ENCODE assay signal across 1 cellular context in the genomic region with DNA sequence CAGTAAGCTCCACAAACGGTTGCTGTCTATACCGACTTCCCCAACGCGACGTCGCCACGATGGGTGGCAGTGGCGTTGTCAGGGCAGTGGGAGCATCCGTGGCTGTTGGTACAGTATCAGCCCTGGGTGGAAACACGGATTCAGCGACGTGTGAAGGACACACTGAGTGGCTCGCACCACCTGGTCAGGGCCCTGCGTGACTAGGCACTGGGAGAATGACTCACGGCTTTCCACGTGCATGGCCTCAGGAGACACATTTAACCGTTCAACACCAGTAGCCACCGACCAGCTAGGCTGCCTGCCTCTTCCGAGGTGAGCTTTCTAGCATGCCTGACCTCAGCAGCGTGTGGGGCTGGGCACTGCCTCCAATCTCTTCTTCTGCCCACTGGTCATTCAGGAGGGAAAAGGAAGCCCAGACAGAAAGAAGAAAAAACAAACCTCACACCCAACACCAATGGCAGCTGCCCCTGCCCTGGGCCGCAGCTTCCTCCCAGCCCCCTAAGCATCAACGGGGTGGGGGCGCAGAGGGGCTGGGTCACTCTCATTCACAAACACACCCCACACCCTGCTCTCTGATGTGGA.
TF ChIP-seq lines count a peak whose summit lies in the region.

No MANE protein-coding gene starts in this region.

TF ChIP-seq in GM12878, 131 proteins besides CTCF, POLR2A, EP300 and RAD21 (continued from another document):
- TF ChIP-seq TCF12 (IDR thresholded peaks at IDR 0.05; ENCODE audit: low read depth, low read length) (peak; percentile 88), CHD2 (IDR thresholded peaks at IDR 0.05; ENCODE audit: borderline replicate concordance, low read depth, low read length) (peak; percentile 51; the same call in 1 of the 2 replicates), CREM (IDR thresholded peaks at IDR 0.05; ENCODE audit: low read depth) (peak; percentile 49; the same call in 1 of the 2 replicates), NFIC (IDR thresholded peaks at IDR 0.05; ENCODE audit: low read depth, low read length) (peak; percentile 27; the same call in 1 of the 2 replicates), RAD51 (IDR thresholded peaks at IDR 0.05) (peak; percentile 36; the same call in 1 of the 2 replicates)
- TF ChIP-seq, protein P1, sequence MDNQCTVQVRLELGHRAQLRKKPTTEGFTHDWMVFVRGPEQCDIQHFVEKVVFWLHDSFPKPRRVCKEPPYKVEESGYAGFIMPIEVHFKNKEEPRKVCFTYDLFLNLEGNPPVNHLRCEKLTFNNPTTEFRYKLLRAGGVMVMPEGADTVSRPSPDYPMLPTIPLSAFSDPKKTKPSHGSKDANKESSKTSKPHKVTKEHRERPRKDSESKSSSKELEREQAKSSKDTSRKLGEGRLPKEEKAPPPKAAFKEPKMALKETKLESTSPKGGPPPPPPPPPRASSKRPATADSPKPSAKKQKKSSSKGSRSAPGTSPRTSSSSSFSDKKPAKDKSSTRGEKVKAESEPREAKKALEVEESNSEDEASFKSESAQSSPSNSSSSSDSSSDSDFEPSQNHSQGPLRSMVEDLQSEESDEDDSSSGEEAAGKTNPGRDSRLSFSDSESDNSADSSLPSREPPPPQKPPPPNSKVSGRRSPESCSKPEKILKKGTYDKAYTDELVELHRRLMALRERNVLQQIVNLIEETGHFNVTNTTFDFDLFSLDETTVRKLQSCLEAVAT (IDR thresholded peaks at IDR 0.05): peak; percentile 69
